ENCODE assay signal across 30 cellular contexts in the genomic region with DNA sequence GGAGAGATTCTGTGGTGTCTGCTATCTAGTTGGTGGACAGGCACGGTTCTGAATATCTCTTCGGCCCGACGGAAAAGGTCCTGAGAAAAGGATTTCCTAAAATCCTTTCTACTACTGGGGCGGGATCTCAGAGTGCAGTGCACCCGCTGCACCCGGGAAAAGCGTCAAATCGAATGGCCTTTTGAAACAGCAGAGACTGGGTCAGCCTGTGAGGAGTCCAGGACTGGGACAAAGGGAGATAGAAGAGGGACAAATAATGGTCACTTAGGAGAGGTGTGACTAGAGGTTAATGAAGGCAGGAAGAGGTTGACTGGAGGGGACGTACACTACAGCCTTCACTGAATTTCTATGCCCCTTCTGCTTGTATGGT. TPM values are rescaled to one million over a fixed set of nuclear protein-coding genes. Genes with fewer than 3 reads are reported as not detected.
DNase-seq lines count a peak whose midpoint lies in the region; ATAC-seq and TF ChIP-seq lines count a peak whose summit lies in the region.
"Had no signal": no experiment of that assay in that cellular context is flagged by ENCODE, and none has a peak within 500 bp of the region (broad histone marks: within the 10 kb centered on the region; RNA-seq: fewer than 3 reads in every experiment).

No MANE protein-coding gene starts in this region.

- H3K27me3 Mint-ChIP-seq in GM23338 (ENCODE audit: insufficient read depth, low read depth, poor library complexity) (peaks cover 36% of the 10 kb centered on the region), neural crest cell (ENCODE audit: low read depth) (peaks cover 64% of the 10 kb centered on the region)
- H3K27me3 Mint-ChIP-seq in activated T-cell treated with anti-CD3 and anti-CD28 coated beads, Interleukin-2, amount 50 U/mL, for 4 hours (ENCODE audit: low read depth) = peaks cover 45% of the 10 kb centered on the region

- H3K4me2 ChIP-seq in GM23338 (peak overlapping the region; percentile 97), hepatocyte (peak overlapping the region; percentile 97)
- H3K4me2 ChIP-seq: BLaER1 had no signal

- TF ChIP-seq CTCF in GM23338 (conservative IDR thresholded peaks at IDR 0.05; ENCODE audit: low read depth in 2 of 2) = no peak
- TF ChIP-seq CTCF in WERI-Rb-1 (IDR thresholded peaks at IDR 0.05; ENCODE audit: low read depth, low read length) = no peak
- no peak for TF ChIP-seq CTCF in hepatocyte (IDR thresholded peaks at IDR 0.05; ENCODE audit: poor library complexity)
- TF ChIP-seq CTCF in neural crest cell (conservative IDR thresholded peaks at IDR 0.05) = no peak
- no peak for TF ChIP-seq CTCF in GM20000 (IDR thresholded peaks at IDR 0.05; ENCODE audit: extremely low read depth, missing control alignments)

- H3K27me3 ChIP-seq in GM23338 (ENCODE audit: insufficient read depth) (peaks cover 70% of the 10 kb centered on the region), WERI-Rb-1 (ENCODE audit: insufficient read depth, low read depth, severe bottlenecking) (peaks cover 15% of the 10 kb centered on the region), hepatocyte (peaks cover 81% of the 10 kb centered on the region)
- H3K27me3 ChIP-seq: BLaER1 had no signal

- no peaks in the 10 kb centered on the region for H3K36me3 Mint-ChIP-seq in GM23338 (ENCODE audit: low read depth)
- H3K36me3 Mint-ChIP-seq in neural crest cell (ENCODE audit: low read depth) = no peaks in the 10 kb centered on the region
- H3K36me3 Mint-ChIP-seq in activated T-cell treated with anti-CD3 and anti-CD28 coated beads, Interleukin-2, amount 50 U/mL, for 4 hours (ENCODE audit: insufficient read depth) = no peaks in the 10 kb centered on the region
- H3K36me3 Mint-ChIP-seq: activated naive CD4-positive, alpha-beta T cell treated with anti-CD3 and anti-CD28 coated beads, Interleukin-2, amount 10 ng/mL, durations not matched to agents 7 days and 5 days; naive thymus-derived CD8-positive, alpha-beta T cell had no signal

- no peak overlapping the region for H3K27ac Mint-ChIP-seq in GM23338
- H3K27ac Mint-ChIP-seq in neural crest cell (ENCODE audit: unreplicated experiment) = no peak overlapping the region
- H3K27ac Mint-ChIP-seq: activated B cell treated with CpG ODN at 0.5 μM for 24 hours; activated naive CD4-positive, alpha-beta T cell treated with anti-CD3 and anti-CD28 coated beads, Interleukin-2, amount 10 ng/mL, durations not matched to agents 7 days and 5 days; effector memory CD8-positive, alpha-beta T cell; HFFc6 had no signal

- peaks cover 23% of the 10 kb centered on the region for H3K4me1 Mint-ChIP-seq in GM23338
- peaks cover 35% of the 10 kb centered on the region for H3K4me1 Mint-ChIP-seq in neural crest cell
- no peaks in the 10 kb centered on the region for H3K4me1 Mint-ChIP-seq in activated T-cell treated with anti-CD3 and anti-CD28 coated beads, Interleukin-2, amount 50 U/mL, for 4 hours (ENCODE audit: low read depth)
- H3K4me1 Mint-ChIP-seq: activated B cell treated with CpG ODN at 0.5 μM for 24 hours; activated naive CD4-positive, alpha-beta T cell treated with anti-CD3 and anti-CD28 coated beads, Interleukin-2, amount 10 ng/mL, durations not matched to agents 7 days and 5 days had no signal

- no peaks in the 10 kb centered on the region; the same call in 2 of the 3 replicates for H3K9me3 Mint-ChIP-seq in GM23338
- no peaks in the 10 kb centered on the region for H3K9me3 Mint-ChIP-seq in neural crest cell
- H3K9me3 Mint-ChIP-seq in activated T-cell treated with anti-CD3 and anti-CD28 coated beads, Interleukin-2, amount 50 U/mL, for 4 hours = no peaks in the 10 kb centered on the region
- H3K9me3 Mint-ChIP-seq: activated B cell treated with CpG ODN at 0.5 μM for 24 hours; activated naive CD4-positive, alpha-beta T cell treated with anti-CD3 and anti-CD28 coated beads, Interleukin-2, amount 10 ng/mL, durations not matched to agents 7 days and 5 days had no signal

- WGBS in hepatocyte (ENCODE audit: low lambda C conversion rate, missing lambda C conversion rate) = 30% methylated on average over 10 of the region's 10 CpGs

- H3K4me3 Mint-ChIP-seq in GM23338 = peak overlapping the region; percentile 84
- H3K4me3 Mint-ChIP-seq in neural crest cell = peak overlapping the region; percentile 96
- no peak overlapping the region for H3K4me3 Mint-ChIP-seq in activated T-cell treated with anti-CD3 and anti-CD28 coated beads, Interleukin-2, amount 50 U/mL, for 4 hours
- H3K4me3 Mint-ChIP-seq: activated B cell treated with CpG ODN at 0.5 μM for 24 hours; activated naive CD4-positive, alpha-beta T cell treated with anti-CD3 and anti-CD28 coated beads, Interleukin-2, amount 10 ng/mL, durations not matched to agents 7 days and 5 days; effector memory CD8-positive, alpha-beta T cell; HFFc6; naive thymus-derived CD8-positive, alpha-beta T cell had no signal

- H4K20me1 ChIP-seq in GM23338 (replicated peaks; ENCODE audit: insufficient read depth) (no peaks in the 10 kb centered on the region; the same call in 1 of the 2 replicates), hepatocyte (ENCODE audit: insufficient read depth, poor library complexity, severe bottlenecking) (no peaks in the 10 kb centered on the region)
- H4K20me1 ChIP-seq: BLaER1 had no signal

- H3K36me3 ChIP-seq in GM23338 (ENCODE audit: insufficient read depth) = no peaks in the 10 kb centered on the region
- H3K36me3 ChIP-seq in WERI-Rb-1 = no peaks in the 10 kb centered on the region
- no peaks in the 10 kb centered on the region for H3K36me3 ChIP-seq in hepatocyte (replicated peaks; ENCODE audit: insufficient read depth, low read depth)
- H3K36me3 ChIP-seq: BLaER1, esophagus muscularis mucosa, tibial nerve had no signal

- H3K9me2 ChIP-seq in GM23338 (ENCODE audit: insufficient read depth) (no peaks in the 10 kb centered on the region), hepatocyte (replicated peaks; ENCODE audit: insufficient read depth) (no peaks in the 10 kb centered on the region)

- peak overlapping the region; percentile 95; the same call in 1 of the 2 replicates for H2AFZ ChIP-seq in GM23338
- H2AFZ ChIP-seq in hepatocyte = no peak overlapping the region

- H3K9me3 ChIP-seq in WERI-Rb-1 (ENCODE audit: severe bottlenecking) (no peaks in the 10 kb centered on the region), hepatocyte (ENCODE audit: low read depth) (no peaks in the 10 kb centered on the region)
- H3K9me3 ChIP-seq: esophagus muscularis mucosa, tibial nerve had no signal

- no peak for ATAC-seq in GM23338
- ATAC-seq in HG03175 (IDR thresholded peaks at IDR 0.05; ENCODE audit: unreplicated experiment) = no peak
- ATAC-seq in activated T-cell treated with anti-CD3 and anti-CD28 coated beads, Interleukin-2, amount 50 U/mL, for 4 hours = no peak
- ATAC-seq: effector memory CD8-positive, alpha-beta T cell; left ventricle myocardium superior; naive thymus-derived CD8-positive, alpha-beta T cell; Panc1 had no signal

- peak; percentile 8 for DNase-seq in GM23338 (ENCODE audit: low spot score)
- DNase-seq in WERI-Rb-1 = no peak
- DNase-seq in hepatocyte (ENCODE audit: low spot score) = no peak
- DNase-seq in neural crest cell (ENCODE audit: low read depth, low spot score) = no peak
- DNase-seq in activated T-cell treated with anti-CD3 and anti-CD28 coated beads, Interleukin-2, amount 50 U/mL, for 4 hours = no peak
- no peak for DNase-seq in anterior cingulate cortex (lab: John Stamatoyannopoulos, UW)
- DNase-seq in GM20000 (ENCODE audit: low spot score) = no peak
- DNase-seq: activated B cell treated with CpG ODN at 0.5 μM for 24 hours; activated naive CD4-positive, alpha-beta T cell treated with anti-CD3 and anti-CD28 coated beads, Interleukin-2, amount 10 ng/mL, durations not matched to agents 7 days and 5 days; amniotic stem cell; DND-41; effector memory CD8-positive, alpha-beta T cell; foreskin keratinocyte; HFFc6; IMR-90; left ventricle myocardium superior; naive thymus-derived CD8-positive, alpha-beta T cell; NCI-H187; NCI-H524 treated with DMSO at 0.1 percent for 48 hours; stimulated activated CD4-positive, alpha-beta T cell treated with anti-CD3 and anti-CD28 coated beads, Interleukin-2, amount 100 ng/mL, for 48 hours; SW 1271; T1000 had no signal

- H3K27ac ChIP-seq in GM23338 (ENCODE audit: low read depth) (no peak overlapping the region), WERI-Rb-1 (no peak overlapping the region), hepatocyte (no peak overlapping the region)
- H3K27ac ChIP-seq: BLaER1, coronary artery, esophagus muscularis mucosa, foreskin keratinocyte, tibial nerve had no signal

- H3K79me2 ChIP-seq in GM23338 (replicated peaks; ENCODE audit: insufficient read depth) = no peaks in the 10 kb centered on the region
- no peaks in the 10 kb centered on the region for H3K79me2 ChIP-seq in hepatocyte

- H3K4me3 ChIP-seq in GM23338 = peak overlapping the region; percentile 90
- H3K4me3 ChIP-seq in WERI-Rb-1 (ENCODE audit: low read depth, low read length) = peak overlapping the region; percentile 81
- H3K4me3 ChIP-seq in hepatocyte = no peak overlapping the region
- H3K4me3 ChIP-seq: BLaER1, coronary artery had no signal

- peaks cover 25% of the 10 kb centered on the region for H3K4me1 ChIP-seq in GM23338 (ENCODE audit: insufficient read depth)
- peaks cover 9% of the 10 kb centered on the region for H3K4me1 ChIP-seq in hepatocyte (ENCODE audit: insufficient read depth)
- H3K4me1 ChIP-seq: BLaER1, foreskin keratinocyte had no signal

- no peaks in the 10 kb centered on the region for H3F3A ChIP-seq in GM23338 (replicated peaks; ENCODE audit: low read depth)

RNA-seq across cellular contexts. Expression of a gene that starts 1.5 kb away (rescaled TPM):
- total RNA-seq in GM23338 (2014; rRNA removed; shearing (Covaris generic)) = 2.0 and 3.7 TPM in 2 replicates
- polyA plus RNA-seq in GM23338 (2016; fragmentation: Nextera tagmentation; extraction: Ambion mirVana) (1.3 and 1.5 TPM in 2 replicates), hepatocyte (0.27 and 1.5 TPM in 2 replicates)
- total RNA-seq in hepatocyte (2.1 and 2.6 TPM in 2 replicates), neural crest cell (3.2 and 4.7 TPM in 2 replicates)
- total RNA-seq in activated T-cell treated with anti-CD3 and anti-CD28 coated beads, Interleukin-2, amount 50 U/mL, for 4 hours = not detected
- total RNA-seq: activated B cell treated with CpG ODN at 0.5 μM for 24 hours; foreskin keratinocyte; HFFc6; IMR-90; left ventricle myocardium superior; naive thymus-derived CD8-positive, alpha-beta T cell had no signal
- polyA plus RNA-seq: AG04450; foreskin keratinocyte; IMR-90; keratinocyte; naive thymus-derived CD8-positive, alpha-beta T cell had no signal
